In genomic region chr14:89407856-89408255, GRCh38 we compare ENCODE assay signal across 13 cellular contexts. TPM values are rescaled to one million over a fixed set of nuclear protein-coding genes. Genes with fewer than 3 reads are reported as not detected.
DNase-seq lines count a peak whose midpoint lies in the region; ATAC-seq and TF ChIP-seq lines count a peak whose summit lies in the region.
"Had no signal": no experiment of that assay in that cellular context is flagged by ENCODE, and none has a peak within 500 bp of the region (broad histone marks: within the 10 kb centered on the region; RNA-seq: fewer than 3 reads in every experiment).

No MANE protein-coding gene starts in this region.

- H3K27me3 ChIP-seq in suprapubic skin, result no peaks in the 10 kb centered on the region
- no peaks in the 10 kb centered on the region for H3K27me3 ChIP-seq in gastroesophageal sphincter

- H3K27me3 Mint-ChIP-seq in activated T-cell treated with anti-CD3 and anti-CD28 coated beads, Interleukin-2, amount 50 U/mL, for 72 hours (ENCODE audit: low read depth), result no peaks in the 10 kb centered on the region
- H3K27me3 Mint-ChIP-seq in activated T-helper 17 cell treated with anti-CD3 and anti-CD28 coated beads, Interleukin-2, amount 50 U/mL, for 72 hours, result no peaks in the 10 kb centered on the region
- H3K27me3 Mint-ChIP-seq: activated B cell treated with CpG ODN at 0.5 μM for 24 hours, type B pancreatic cell had no signal

- H3K27ac ChIP-seq in suprapubic skin, result peak overlapping the region; percentile 89
- H3K27ac ChIP-seq in gastroesophageal sphincter, result peak overlapping the region in 1 of 4 donors; percentile 46

- peak overlapping the region; percentile 53 to 81 for H3K4me3 Mint-ChIP-seq in activated T-cell treated with anti-CD3 and anti-CD28 coated beads, Interleukin-2, amount 50 U/mL, for 72 hours
- H3K4me3 Mint-ChIP-seq in activated T-helper 17 cell treated with anti-CD3 and anti-CD28 coated beads, Interleukin-2, amount 50 U/mL, for 72 hours, result peak overlapping the region; percentile 62
- H3K4me3 Mint-ChIP-seq: activated B cell treated with CpG ODN at 0.5 μM for 24 hours, type B pancreatic cell had no signal

- peak; percentile 73 to 78 for ATAC-seq in activated T-cell treated with anti-CD3 and anti-CD28 coated beads, Interleukin-2, amount 50 U/mL, for 72 hours (replicated peaks in 1 of 2)
- ATAC-seq in activated T-helper 17 cell treated with anti-CD3 and anti-CD28 coated beads, Interleukin-2, amount 50 U/mL, for 72 hours (replicated peaks), result peak; percentile 77
- ATAC-seq in gastroesophageal sphincter (no peak), HG03460 (IDR thresholded peaks at IDR 0.05; ENCODE audit: unreplicated experiment) (no peak)

- H3K9me3 Mint-ChIP-seq in activated T-cell treated with anti-CD3 and anti-CD28 coated beads, Interleukin-2, amount 50 U/mL, for 72 hours, result no peaks in the 10 kb centered on the region
- H3K9me3 Mint-ChIP-seq in activated T-helper 17 cell treated with anti-CD3 and anti-CD28 coated beads, Interleukin-2, amount 50 U/mL, for 72 hours, result no peaks in the 10 kb centered on the region
- H3K9me3 Mint-ChIP-seq: activated B cell treated with CpG ODN at 0.5 μM for 24 hours, type B pancreatic cell had no signal

- H3K9me3 ChIP-seq in suprapubic skin, result no peaks in the 10 kb centered on the region
- no peaks in the 10 kb centered on the region for H3K9me3 ChIP-seq in gastroesophageal sphincter

- peaks cover 49% of the 10 kb centered on the region for H3K4me1 ChIP-seq in suprapubic skin
- H3K4me1 ChIP-seq in gastroesophageal sphincter, result peaks cover 6 to 86% (median 10%) of the 10 kb centered on the region in 3 donors

- DNase-seq in activated T-cell treated with anti-CD3 and anti-CD28 coated beads, Interleukin-2, amount 50 U/mL, for 72 hours, result no peak
- no peak for DNase-seq in activated T-cell treated with anti-CD3 and anti-CD28 coated beads, Interleukin-2, amount 50 U/mL, for 48 hours
- DNase-seq in fibroblast of villous mesenchyme (ENCODE audit: low read depth) (peak; percentile 61), suprapubic skin (ENCODE audit: low spot score in 2 of 2) (no peak), NCI-H2107 treated with DMSO at 0.1 percent for 48 hours (lab: John Stamatoyannopoulos, UW; ENCODE audit: unreplicated experiment) (no peak)
- DNase-seq: activated B cell treated with CpG ODN at 0.5 μM for 24 hours, NCI-H1436 treated with DMSO at 0.1 percent for 48 hours, NCI-H774, SIG-M5 had no signal

- H3K36me3 ChIP-seq in suprapubic skin, result peaks cover 17% of the 10 kb centered on the region
- peaks cover 0 to 34% of the 10 kb centered on the region in 2 donors for H3K36me3 ChIP-seq in gastroesophageal sphincter

- H3K4me3 ChIP-seq in fibroblast of villous mesenchyme (ENCODE audit: low read depth, low read length) (no peak overlapping the region), suprapubic skin (no peak overlapping the region), gastroesophageal sphincter (no peak overlapping the region)

- peaks cover 76% of the 10 kb centered on the region for H3K4me1 Mint-ChIP-seq in activated T-cell treated with anti-CD3 and anti-CD28 coated beads, Interleukin-2, amount 50 U/mL, for 72 hours (ENCODE audit: low read depth)
- H3K4me1 Mint-ChIP-seq in activated T-helper 17 cell treated with anti-CD3 and anti-CD28 coated beads, Interleukin-2, amount 50 U/mL, for 72 hours, result peaks cover 37% of the 10 kb centered on the region

- TF ChIP-seq POLR2A in suprapubic skin (IDR thresholded peaks at IDR 0.05) (no peak), gastroesophageal sphincter (IDR thresholded peaks at IDR 0.05) (no peak)

- TF ChIP-seq EP300 in suprapubic skin (IDR thresholded peaks at IDR 0.05) (no peak), gastroesophageal sphincter (IDR thresholded peaks at IDR 0.05) (no peak)

- WGBS in suprapubic skin, result 68% methylated on average over 4 of the region's 4 CpGs
- WGBS in gastroesophageal sphincter (ENCODE audit: low coverage in 1 of 2), 2 donors, result 63 to 64% methylated on average over 4 of the region's 4 CpGs

- peak overlapping the region; percentile 82 for H3K27ac Mint-ChIP-seq in activated T-cell treated with anti-CD3 and anti-CD28 coated beads, Interleukin-2, amount 50 U/mL, for 72 hours
- no peak overlapping the region for H3K27ac Mint-ChIP-seq in activated T-helper 17 cell treated with anti-CD3 and anti-CD28 coated beads, Interleukin-2, amount 50 U/mL, for 72 hours
- H3K27ac Mint-ChIP-seq: activated B cell treated with CpG ODN at 0.5 μM for 24 hours, type B pancreatic cell had no signal

- TF ChIP-seq CTCF in fibroblast of villous mesenchyme (IDR thresholded peaks at IDR 0.05; ENCODE audit: insufficient read depth, low read depth, low read length) (no peak), suprapubic skin (IDR thresholded peaks at IDR 0.05) (no peak), gastroesophageal sphincter (IDR thresholded peaks at IDR 0.05) (no peak)

- H3K36me3 Mint-ChIP-seq in activated T-cell treated with anti-CD3 and anti-CD28 coated beads, Interleukin-2, amount 50 U/mL, for 72 hours (ENCODE audit: insufficient read depth in 2 of 2), result peaks cover 5 to 30% of the 10 kb centered on the region in 2 donors
- peaks cover 72% of the 10 kb centered on the region for H3K36me3 Mint-ChIP-seq in activated T-helper 17 cell treated with anti-CD3 and anti-CD28 coated beads, Interleukin-2, amount 50 U/mL, for 72 hours (ENCODE audit: low read depth)

RNA-seq across cellular contexts. Expression of gene FOXN3, which starts 9.2 kb away (rescaled TPM):
- 100 to 1,000 TPM; 154 to 157 TPM for total RNA-seq in activated T-cell treated with anti-CD3 and anti-CD28 coated beads, Interleukin-2, amount 50 U/mL, for 72 hours
- total RNA-seq in activated T-helper 17 cell treated with anti-CD3 and anti-CD28 coated beads, Interleukin-2, amount 50 U/mL, for 72 hours, result 10 to 100 TPM; 56.9 to 82.3 TPM
- total RNA-seq in fibroblast of villous mesenchyme (33.2 and 58.6 TPM in 2 replicates), suprapubic skin (100 to 1,000 TPM; 117 to 272 (median 172) TPM), gastroesophageal sphincter (100 to 1,000 TPM; 116 to 172 (median 136) TPM)

Comparison
In these comparisons a context has a peak if more than half of its experiments do, and no peak if none do; other contexts are left out.
1. ATAC-seq: peak in activated T-cell treated with anti-CD3 and anti-CD28 coated beads, Interleukin-2, amount 50 U/mL, for 72 hours (2 of 2) and activated T-helper 17 cell treated with anti-CD3 and anti-CD28 coated beads, Interleukin-2, amount 50 U/mL, for 72 hours (single experiment); none in gastroesophageal sphincter (single experiment) and HG03460 (single experiment).